In genomic region chr21:44170326-44170725, GRCh38 we compare ENCODE assay signal across 5 cellular contexts. TPM values are rescaled to one million over a fixed set of nuclear protein-coding genes. Genes with fewer than 3 reads are reported as not detected.
DNase-seq lines count a peak whose midpoint lies in the region; ATAC-seq, FAIRE-seq and TF ChIP-seq lines count a peak whose summit lies in the region.
"Not testable (repeated sequence)": the region's sequence is repeated elsewhere in the genome, so short reads cannot be mapped to it uniquely, and the experiment has no call there.

No MANE protein-coding gene starts in this region.

- BruUV-seq in HepG2 (replicated peaks; lab: Mats Ljungman, UMichigan): not testable (repeated sequence)

- not testable (repeated sequence) for H3K79me2 ChIP-seq in HepG2 (ENCODE audit: insufficient read depth, low read length)

- POLR2A ChIA-PET in HepG2 (lab: Yijun Ruan, JAX): not testable (repeated sequence)

- TF ChIP-seq EP300 in HepG2 (IDR thresholded peaks at IDR 0.05; ENCODE audit: low read depth in 2 of 2, low read length in 2 of 2); HepG2 (CRISPR knock-in tag; IDR thresholded peaks at IDR 0.05; ENCODE audit: borderline replicate concordance): not testable (repeated sequence)

- H3K9ac ChIP-seq in HepG2 (ENCODE audit: insufficient read depth, low read depth, low read length): not testable (repeated sequence)

- H3K27ac ChIP-seq in HepG2 (ENCODE audit: extremely low read length, insufficient read depth, low read length); right lobe of liver: not testable (repeated sequence)

- TF ChIP-seq POLR2A in HepG2 (IDR thresholded peaks at IDR 0.05; ENCODE audit: insufficient read depth in 1 of 2, low read depth in 2 of 2, low read length in 2 of 2); right lobe of liver (IDR thresholded peaks at IDR 0.05): not testable (repeated sequence)

- not testable (repeated sequence) for TF ChIP-seq CTCF in HepG2 (CRISPR knock-in tag; IDR thresholded peaks at IDR 0.05); right lobe of liver (IDR thresholded peaks at IDR 0.05); mucosa of descending colon (IDR thresholded peaks at IDR 0.05)

- not testable (repeated sequence) for H3K4me2 ChIP-seq in HepG2 (ENCODE audit: low read depth, low read length)

- WGBS in HepG2 (ENCODE audit: low lambda C conversion rate): no CpG with 5 or more reads among the region's 10 CpGs
- WGBS in right lobe of liver (ENCODE audit: insufficient coverage, low coverage, low lambda C conversion rate, missing lambda C conversion rate): no CpG with 5 or more reads among the region's 10 CpGs

- CTCF ChIA-PET in HepG2 (lab: Yijun Ruan, JAX; ENCODE audit: low intra/inter-chr PET ratio, low total read pairs): not testable (repeated sequence)

- H3K27me3 ChIP-seq in HepG2 (ENCODE audit: control insufficient read depth in 1 of 2, insufficient read depth in 2 of 2, low read length in 2 of 2); right lobe of liver: not testable (repeated sequence)

- H3K4me3 ChIP-seq in HepG2 (replicated peaks in 1 of 3; ENCODE audit: insufficient read depth in 1 of 3, low read depth in 2 of 3, low read length in 3 of 3); right lobe of liver; mucosa of descending colon: not testable (repeated sequence)

- H3K4me1 ChIP-seq in HepG2 (ENCODE audit: insufficient read depth, low read length); right lobe of liver; mucosa of descending colon (ENCODE audit: low read depth): not testable (repeated sequence)

- not testable (repeated sequence) for H2AFZ ChIP-seq in HepG2 (ENCODE audit: low read length)

- not testable (repeated sequence) for TF ChIP-seq RAD21 in HepG2 (CRISPR knock-in tag; IDR thresholded peaks at IDR 0.05)

- H3K36me3 ChIP-seq in HepG2 (replicated peaks in 1 of 2; ENCODE audit: control insufficient read depth in 1 of 2, insufficient read depth in 2 of 2, low read length in 2 of 2); right lobe of liver; mucosa of descending colon (ENCODE audit: low read depth): not testable (repeated sequence)

- in situ Hi-C loops in HepG2 (cut with HindIII; ENCODE audit: extremely low pct_ligation_motif_present, low pct_unique_long_range_greater_than_20kb): not testable (repeated sequence)

- H3K9me3 ChIP-seq in HepG2 (ENCODE audit: low read length); right lobe of liver; mucosa of descending colon: not testable (repeated sequence)

- ATAC-seq in left colon (peak; percentile 90), left lobe of liver (peak; percentile 47), HepG2 (peak; percentile 37), right lobe of liver (peak; percentile 24 to 54 (median 40)), mucosa of descending colon (peak; percentile 92)

- intact Hi-C loops in left colon (cut with DNase I, micrococcal nuclease); HepG2 (cut with micrococcal nuclease; ENCODE audit: unreplicated experiment); right lobe of liver (cut with DNase I); mucosa of descending colon (cut with DNase I, micrococcal nuclease): not testable (repeated sequence)

- not testable (repeated sequence) for FAIRE-seq in HepG2 (lab: Jason Lieb, UNC)

- not testable (repeated sequence) for DNase-seq in left colon; left lobe of liver (ENCODE audit: low spot score); HepG2 (ENCODE audit: low spot score); right lobe of liver; mucosa of descending colon

- not testable (repeated sequence) for H4K20me1 ChIP-seq in HepG2 (ENCODE audit: insufficient read depth, low read length)

RNA-seq across cellular contexts. Expression of gene GATD3, which starts 36.8 kb away (rescaled TPM):
- total RNA-seq in left colon: 10 to 100 TPM; 13.1 to 17.5 TPM
- 41.2 TPM for total RNA-seq in left lobe of liver
- 25.7 and 38.9 TPM in 2 replicates for total RNA-seq in HepG2 (2016; rRNA removed; fragmentation: Illumina TruSeq; extraction: Trizol)
- total RNA-seq in HepG2 (2016; cell fraction: cytosol; rRNA removed; fragmentation: Illumina TruSeq; extraction: Trizol; ENCODE audit: low read depth): 7.6 and 8.8 TPM in 2 replicates
- 30.3 and 32.1 TPM in 2 replicates for total RNA-seq in HepG2 (2016; cell fraction: insoluble cytoplasmic fraction; rRNA removed; fragmentation: Illumina TruSeq; extraction: Trizol)
- 11.3 and 13.7 TPM in 2 replicates for total RNA-seq in HepG2 (2016; cell fraction: membrane; rRNA removed; fragmentation: Illumina TruSeq; extraction: Trizol)
- total RNA-seq in HepG2 (2016; cell fraction: nucleus; rRNA removed; fragmentation: Illumina TruSeq; extraction: Trizol): 17.4 and 20.1 TPM in 2 replicates
- 24.2 and 31.8 TPM in 2 replicates for polyA plus RNA-seq in HepG2 (2011; rRNA removed)
- 28.0 and 35.4 TPM in 2 replicates for polyA plus RNA-seq in HepG2 (2011; cell fraction: cytosol; rRNA removed)
- polyA plus RNA-seq in HepG2 (2011; cell fraction: nucleus; rRNA removed): 115 and 120 TPM in 2 replicates
- polyA plus RNA-seq in HepG2 (2012): 19.3 and 24.3 TPM in 2 replicates
- 8.7 TPM in 2 replicates for polyA plus RNA-seq in HepG2 (2016; cell fraction: cytosol; fragmentation: Illumina TruSeq; extraction: Trizol; ENCODE audit: low read depth)
- polyA plus RNA-seq in HepG2 (2016; cell fraction: insoluble cytoplasmic fraction; fragmentation: Illumina TruSeq; extraction: Trizol; ENCODE audit: low read depth): 41.9 and 46.2 TPM in 2 replicates
- 12.9 and 13.2 TPM in 2 replicates for polyA plus RNA-seq in HepG2 (2016; cell fraction: membrane; fragmentation: Illumina TruSeq; extraction: Trizol; ENCODE audit: low read depth)
- polyA plus RNA-seq in HepG2 (2016; cell fraction: nucleus; fragmentation: Illumina TruSeq; extraction: Trizol; ENCODE audit: insufficient read depth, low read depth): 48.1 and 49.2 TPM in 2 replicates
- polyA minus RNA-seq in HepG2 (2011; rRNA and poly(A)+ RNA removed; ENCODE audit: low replicate concordance): 19.6 and 28.8 TPM in 2 replicates
- polyA minus RNA-seq in HepG2 (2011; cell fraction: cytosol; rRNA and poly(A)+ RNA removed): 11.9 and 18.7 TPM in 2 replicates
- 29.5 and 31.3 TPM in 2 replicates for polyA minus RNA-seq in HepG2 (2011; cell fraction: nucleus; rRNA and poly(A)+ RNA removed)
- total RNA-seq in right lobe of liver: 10 to 100 TPM in 3 of 6 experiments, 1 to 10 TPM in 3; 5.8 to 83.8 (median 11.1) TPM
- 10 to 100 TPM in 2 of 3 donors, 1 to 10 TPM in 1; 7.1 to 12.2 (median 10.3) TPM for total RNA-seq in mucosa of descending colon

Comparison
In these comparisons a context has a peak if more than half of its experiments do, and no peak if none do; other contexts are left out.
1. ATAC-seq: peak in every context shown above with its lines; median percentile 92 in mucosa of descending colon; 90 in left colon; 47 in left lobe of liver; 40 in right lobe of liver; 37 in HepG2.